25 cellular contexts compared by ENCODE assay signal in genomic region chr6:10451394-10451793, GRCh38. TPM values are rescaled to one million over a fixed set of nuclear protein-coding genes. Genes with fewer than 3 reads are reported as not detected.
A peak's percentile ranks its signal among the peaks of the same experiment; 100 is the strongest.
DNase-seq lines count a peak whose midpoint lies in the region; ATAC-seq and TF ChIP-seq lines count a peak whose summit lies in the region.
"Had no signal": no experiment of that assay in that cellular context is flagged by ENCODE, and none has a peak within 500 bp of the region (broad histone marks: within the 10 kb centered on the region; RNA-seq: fewer than 3 reads in every experiment).

No MANE protein-coding gene starts in this region.

- POLR2A ChIA-PET in GM10248 (lab: Yijun Ruan, JAX): no interaction called here

- H3F3A ChIP-seq in GM23338 (replicated peaks; ENCODE audit: low read depth): no peaks in the 10 kb centered on the region

- no peaks in the 10 kb centered on the region for H3K4me1 ChIP-seq in GM23338 (ENCODE audit: insufficient read depth)
- peaks cover 35% of the 10 kb centered on the region for H3K4me1 ChIP-seq in RWPE2 (ENCODE audit: insufficient read depth, poor library complexity, severe bottlenecking)
- peaks cover 25% of the 10 kb centered on the region for H3K4me1 ChIP-seq in foreskin keratinocyte
- H3K4me1 ChIP-seq: esophagus muscularis mucosa, gastroesophageal sphincter had no signal

- H3K9me2 ChIP-seq in GM23338 (ENCODE audit: insufficient read depth): no peaks in the 10 kb centered on the region

- no peaks in the 10 kb centered on the region for H3K27me3 ChIP-seq in GM23338 (ENCODE audit: insufficient read depth)
- H3K27me3 ChIP-seq in RWPE2 (ENCODE audit: insufficient read depth, poor library complexity, severe bottlenecking): no peaks in the 10 kb centered on the region
- no peaks in the 10 kb centered on the region for H3K27me3 ChIP-seq in foreskin keratinocyte

- no peaks in the 10 kb centered on the region for H3K79me2 ChIP-seq in GM23338 (replicated peaks; ENCODE audit: insufficient read depth)

- no peaks in the 10 kb centered on the region for H4K20me1 ChIP-seq in GM23338 (replicated peaks; ENCODE audit: insufficient read depth)

- H3K9me3 Mint-ChIP-seq in GM23338: no peaks in the 10 kb centered on the region
- H3K9me3 Mint-ChIP-seq: activated CD4-positive, alpha-beta T cell treated with anti-CD3 and anti-CD28 coated beads, Interleukin-2, amount 10 ng/mL, durations not matched to agents 7 days and 5 days; activated naive CD8-positive, alpha-beta T cell treated with anti-CD3 and anti-CD28 coated beads for 36 hours; activated T-helper 17 cell treated with anti-CD3 and anti-CD28 coated beads, Interleukin-2, amount 50 U/mL, for 72 hours; CD4-positive, alpha-beta T cell; memory B cell had no signal

- H3K36me3 Mint-ChIP-seq in GM23338 (ENCODE audit: low read depth): no peaks in the 10 kb centered on the region
- H3K36me3 Mint-ChIP-seq: activated naive CD8-positive, alpha-beta T cell treated with anti-CD3 and anti-CD28 coated beads for 36 hours; memory B cell had no signal

- ATAC-seq in GM23338 (peak; percentile 31; the same call in 1 of the 3 replicates), RWPE2 (ENCODE audit: low read depth) (no peak), foreskin keratinocyte (no peak)
- ATAC-seq: activated T-helper 17 cell treated with anti-CD3 and anti-CD28 coated beads, Interleukin-2, amount 50 U/mL, for 72 hours; gastroesophageal sphincter had no signal

- H3K4me3 Mint-ChIP-seq in GM23338: no peak overlapping the region
- H3K4me3 Mint-ChIP-seq: activated CD4-positive, alpha-beta T cell treated with anti-CD3 and anti-CD28 coated beads, Interleukin-2, amount 10 ng/mL, durations not matched to agents 7 days and 5 days; activated naive CD8-positive, alpha-beta T cell treated with anti-CD3 and anti-CD28 coated beads for 36 hours; activated T-helper 17 cell treated with anti-CD3 and anti-CD28 coated beads, Interleukin-2, amount 50 U/mL, for 72 hours; CD4-positive, alpha-beta T cell; memory B cell; naive B cell had no signal

- H3K4me1 Mint-ChIP-seq in GM23338: no peaks in the 10 kb centered on the region
- H3K4me1 Mint-ChIP-seq: activated CD4-positive, alpha-beta T cell treated with anti-CD3 and anti-CD28 coated beads, Interleukin-2, amount 10 ng/mL, durations not matched to agents 7 days and 5 days; activated naive CD8-positive, alpha-beta T cell treated with anti-CD3 and anti-CD28 coated beads for 36 hours; activated T-helper 17 cell treated with anti-CD3 and anti-CD28 coated beads, Interleukin-2, amount 50 U/mL, for 72 hours; naive B cell had no signal

- DNase-seq in GM23338 (ENCODE audit: low spot score) (peak; percentile 60), RWPE2 (ENCODE audit: low spot score) (no peak), foreskin keratinocyte (no peak), NCI-H2107 (lab: John Stamatoyannopoulos, UW) (no peak), GM19238 (ENCODE audit: insufficient read length, low spot score) (no peak), GM10248 (ENCODE audit: extremely low spot score) (no peak)
- DNase-seq: activated CD4-positive, alpha-beta T cell treated with anti-CD3 and anti-CD28 coated beads, Interleukin-2, amount 10 ng/mL, durations not matched to agents 7 days and 5 days; activated naive CD8-positive, alpha-beta T cell treated with anti-CD3 and anti-CD28 coated beads for 36 hours; CD4-positive, alpha-beta T cell; effector CD4-positive, alpha-beta T cell; GF-D8; naive B cell; NCI-H1092 treated with DMSO at 0.1 percent for 48 hours; NCI-H2029 treated with DMSO at 0.1 percent for 48 hours; NCI-H510A treated with DMSO at 0.1 percent for 48 hours; NK-92 treated with Interleukin-12 subunit alpha and Interleukin-12 subunit beta, amount 100 ng/mL, for 24 hours; occipital lobe; RPMI8226; substantia nigra; WERI-Rb-1 had no signal

- H2AFZ ChIP-seq in GM23338: peak overlapping the region; percentile 87; the same call in 1 of the 2 replicates

- no peak overlapping the region for H3K27ac ChIP-seq in GM23338 (ENCODE audit: low read depth)
- H3K27ac ChIP-seq in RWPE2 (ENCODE audit: poor library complexity, severe bottlenecking): peak overlapping the region; percentile 90
- H3K27ac ChIP-seq in foreskin keratinocyte: peak overlapping the region; percentile 90
- H3K27ac ChIP-seq in skin epidermis: peak overlapping the region in 16 of 21 experiments; percentile 4 to 81 (median 56)
- H3K27ac ChIP-seq: esophagus muscularis mucosa, gastroesophageal sphincter, WERI-Rb-1 had no signal

- CTCF ChIA-PET in GM10248 (lab: Yijun Ruan, JAX): interaction anchor here (2.1 kb wide), 1 partner anchor 16 kb away, joined by 5 read pairs; no protein-coding TSS in a partner anchor

- no peak overlapping the region for H3K4me2 ChIP-seq in GM23338

- H3K36me3 ChIP-seq in GM23338 (ENCODE audit: insufficient read depth) (no peaks in the 10 kb centered on the region), RWPE2 (ENCODE audit: low read depth) (no peaks in the 10 kb centered on the region)
- H3K36me3 ChIP-seq: esophagus muscularis mucosa, gastroesophageal sphincter, WERI-Rb-1 had no signal

- no peaks in the 10 kb centered on the region for H3K9me3 ChIP-seq in RWPE2 (ENCODE audit: severe bottlenecking)
- H3K9me3 ChIP-seq: esophagus muscularis mucosa, gastroesophageal sphincter had no signal

- no peak overlapping the region for H3K27ac Mint-ChIP-seq in GM23338
- H3K27ac Mint-ChIP-seq: activated CD4-positive, alpha-beta T cell treated with anti-CD3 and anti-CD28 coated beads, Interleukin-2, amount 10 ng/mL, durations not matched to agents 7 days and 5 days; activated naive CD8-positive, alpha-beta T cell treated with anti-CD3 and anti-CD28 coated beads for 36 hours; activated T-helper 17 cell treated with anti-CD3 and anti-CD28 coated beads, Interleukin-2, amount 50 U/mL, for 72 hours; CD4-positive, alpha-beta T cell; memory B cell; naive B cell had no signal

- H3K4me3 ChIP-seq in GM23338: no peak overlapping the region
- H3K4me3 ChIP-seq in RWPE2 (ENCODE audit: severe bottlenecking): no peak overlapping the region
- H3K4me3 ChIP-seq in skin epidermis: no peak overlapping the region
- H3K4me3 ChIP-seq: esophagus muscularis mucosa, gastroesophageal sphincter had no signal

- peaks cover 11% of the 10 kb centered on the region for H3K27me3 Mint-ChIP-seq in GM23338 (ENCODE audit: insufficient read depth, low read depth, poor library complexity)

- TF ChIP-seq CTCF in GM23338 (conservative IDR thresholded peaks at IDR 0.05; ENCODE audit: low read depth in 2 of 2): peak; percentile 47 to 61; a peak in 3 of 4 replicates
- no peak for TF ChIP-seq CTCF in RWPE2 (IDR thresholded peaks at IDR 0.05; ENCODE audit: poor library complexity, severe bottlenecking)
- TF ChIP-seq CTCF in foreskin keratinocyte (conservative IDR thresholded peaks at IDR 0.05): peak; percentile 15
- TF ChIP-seq CTCF in GM10248 (IDR thresholded peaks at IDR 0.05; ENCODE audit: control extremely low read depth, extremely low read depth, low read depth, missing control alignments): no peak

RNA-seq across cellular contexts. Expression of gene TFAP2A, which starts 36.5 kb away (rescaled TPM):
- not detected in 2 replicates for total RNA-seq in GM23338 (2014; rRNA removed; shearing (Covaris generic))
- polyA plus RNA-seq in GM23338 (2016; fragmentation: Nextera tagmentation; extraction: Ambion mirVana) (0.21 TPM in 1 of 2 replicates, not detected in the other), foreskin keratinocyte (26.0 and 30.9 TPM in 2 replicates)
- 35.2 and 37.0 TPM in 2 replicates for total RNA-seq in foreskin keratinocyte
- total RNA-seq: activated CD4-positive, alpha-beta T cell treated with anti-CD3 and anti-CD28 coated beads, Interleukin-2, amount 10 ng/mL, durations not matched to agents 7 days and 5 days; occipital lobe had no signal

Comparison
In these comparisons a context has a peak if more than half of its experiments do, and no peak if none do; other contexts are left out.
1. CTCF ChIP-seq: peak in GM23338 (2 of 2) and foreskin keratinocyte (single experiment); none in RWPE2 (single experiment) and GM10248 (single experiment).
2. RNA of gene TFAP2A, which starts 36.5 kb away (total RNA-seq): 35.2 to 37.0 TPM in foreskin keratinocyte; not detected in GM23338; every median in the first group is over 10 times any median in the second.